24 cellular contexts compared by ENCODE assay signal in genomic region chr6:112187736-112188135, GRCh38.
"Had no signal": no experiment of that assay in that cellular context is flagged by ENCODE, and none has a peak within 500 bp of the region (broad histone marks: within the 10 kb centered on the region; RNA-seq: fewer than 3 reads in every experiment).

No MANE protein-coding gene starts in this region.

- H3K4me1 Mint-ChIP-seq: activated CD4-positive, alpha-beta T cell treated with anti-CD3 and anti-CD28 coated beads, Interleukin-2, amount 10 ng/mL, durations not matched to agents 7 days and 5 days; activated naive CD8-positive, alpha-beta T cell treated with anti-CD3 and anti-CD28 coated beads, Interleukin-2, amount 50 U/mL, for 24 hours had no signal

- H3K27ac Mint-ChIP-seq: activated CD4-positive, alpha-beta T cell treated with anti-CD3 and anti-CD28 coated beads, Interleukin-2, amount 10 ng/mL, durations not matched to agents 7 days and 5 days; activated CD8-positive, alpha-beta memory T cell treated with anti-CD3 and anti-CD28 coated beads, Interleukin-2, amount 10 ng/mL, durations not matched to agents 7 days and 5 days; activated CD8-positive, alpha-beta T cell treated with anti-CD3 and anti-CD28 coated beads for 36 hours; activated naive CD8-positive, alpha-beta T cell treated with anti-CD3 and anti-CD28 coated beads, Interleukin-2, amount 50 U/mL, for 24 hours; immature natural killer cell; naive thymus-derived CD4-positive, alpha-beta T cell; progenitor cell of endocrine pancreas; T-helper 1 cell treated with Interleukin-12 subunit alpha and Interleukin-12 subunit beta and Interleukin-4 antibody, amounts not matched to agents 30 μg/mL and 1 μg/mL, for 36 hours; type B pancreatic cell had no signal

- H3K9me3 ChIP-seq: left lung, stomach, testis had no signal

- DNase-seq: activated CD4-positive, alpha-beta T cell treated with anti-CD3 and anti-CD28 coated beads, Interleukin-2, amount 10 ng/mL, durations not matched to agents 7 days and 5 days; activated CD8-positive, alpha-beta memory T cell treated with anti-CD3 and anti-CD28 coated beads, Interleukin-2, amount 10 ng/mL, durations not matched to agents 7 days and 5 days; activated CD8-positive, alpha-beta T cell treated with anti-CD3 and anti-CD28 coated beads for 36 hours; activated gamma-delta T cell; activated naive CD4-positive, alpha-beta T cell treated with anti-CD3 and anti-CD28 coated beads, Interleukin-2, amount 50 U/mL, for 16 hours; activated naive CD8-positive, alpha-beta T cell treated with anti-CD3 and anti-CD28 coated beads, Interleukin-2, amount 50 U/mL, for 24 hours; activated T-cell treated with anti-CD3 and anti-CD28 coated beads for 4 hours; cortex of kidney; erythroblast; foreskin melanocyte; glutamatergic neuron; immature natural killer cell; left lung; naive thymus-derived CD4-positive, alpha-beta T cell; retina; stimulated activated CD4-positive, alpha-beta T cell treated with anti-CD3 and anti-CD28 coated beads, Interleukin-12 subunit alpha, Interleukin-12 subunit beta, amount 100 ng/mL, for 4 hours; stimulated activated CD4-positive, alpha-beta T cell treated with anti-CD3 and anti-CD28 coated beads, Interleukin-4, amount 100 ng/mL, for 4 hours; stomach; testis had no signal

- H3K27ac ChIP-seq: hepatocyte, left lung, testis had no signal

- H3K4me3 Mint-ChIP-seq: activated CD4-positive, alpha-beta T cell treated with anti-CD3 and anti-CD28 coated beads, Interleukin-2, amount 10 ng/mL, durations not matched to agents 7 days and 5 days; activated CD8-positive, alpha-beta memory T cell treated with anti-CD3 and anti-CD28 coated beads, Interleukin-2, amount 10 ng/mL, durations not matched to agents 7 days and 5 days; activated CD8-positive, alpha-beta T cell treated with anti-CD3 and anti-CD28 coated beads for 36 hours; activated naive CD8-positive, alpha-beta T cell treated with anti-CD3 and anti-CD28 coated beads, Interleukin-2, amount 50 U/mL, for 24 hours; naive thymus-derived CD4-positive, alpha-beta T cell; T-helper 1 cell treated with Interleukin-12 subunit alpha and Interleukin-12 subunit beta and Interleukin-4 antibody, amounts not matched to agents 30 μg/mL and 1 μg/mL, for 36 hours; type B pancreatic cell had no signal

- H3K4me3 ChIP-seq: hepatocyte, left lung, lung, stomach, testis had no signal

- H3K36me3 Mint-ChIP-seq: activated CD8-positive, alpha-beta memory T cell treated with anti-CD3 and anti-CD28 coated beads, Interleukin-2, amount 10 ng/mL, durations not matched to agents 7 days and 5 days; immature natural killer cell; naive thymus-derived CD4-positive, alpha-beta T cell had no signal

- ATAC-seq: activated CD8-positive, alpha-beta memory T cell treated with anti-CD3 and anti-CD28 coated beads, Interleukin-2, amount 10 ng/mL, durations not matched to agents 7 days and 5 days; activated CD8-positive, alpha-beta T cell treated with anti-CD3 and anti-CD28 coated beads for 36 hours; activated naive CD8-positive, alpha-beta T cell treated with anti-CD3 and anti-CD28 coated beads, Interleukin-2, amount 50 U/mL, for 24 hours; left lung; naive thymus-derived CD4-positive, alpha-beta T cell had no signal

- H3K4me1 ChIP-seq: left lung had no signal

- H3K9me3 Mint-ChIP-seq: activated CD4-positive, alpha-beta T cell treated with anti-CD3 and anti-CD28 coated beads, Interleukin-2, amount 10 ng/mL, durations not matched to agents 7 days and 5 days; activated CD8-positive, alpha-beta T cell treated with anti-CD3 and anti-CD28 coated beads for 36 hours; activated naive CD8-positive, alpha-beta T cell treated with anti-CD3 and anti-CD28 coated beads, Interleukin-2, amount 50 U/mL, for 24 hours; immature natural killer cell; naive thymus-derived CD4-positive, alpha-beta T cell; T-helper 1 cell treated with Interleukin-12 subunit alpha and Interleukin-12 subunit beta and Interleukin-4 antibody, amounts not matched to agents 30 μg/mL and 1 μg/mL, for 36 hours; type B pancreatic cell had no signal

- H3K27me3 ChIP-seq: hepatocyte, left lung, testis had no signal
